Comparison of ENCODE assay signal across 2 cellular contexts in genomic region chr1:6503884-6504602, GRCh38.
TF ChIP-seq lines count a peak whose summit lies in the region.

No MANE protein-coding gene starts in this region.

TF ChIP-seq in SK-N-SH, 30 proteins besides CTCF, POLR2A, EP300 and RAD21 (continued from another document):
- TF ChIP-seq SIN3A (IDR thresholded peaks at IDR 0.05; ENCODE audit: borderline replicate concordance, low read depth, low read length) (no peak), NFIC (IDR thresholded peaks at IDR 0.05; ENCODE audit: borderline replicate concordance) (no peak), GATA2 (CRISPR knock-in tag; IDR thresholded peaks at IDR 0.05) (no peak), IRF3 (IDR thresholded peaks at IDR 0.05; ENCODE audit: low read depth, low read length) (no peak), RXRA (IDR thresholded peaks at IDR 0.05; ENCODE audit: borderline replicate concordance, low read depth) (no peak), USF1 (IDR thresholded peaks at IDR 0.05; ENCODE audit: borderline replicate concordance, low read depth) (no peak), GABPA (IDR thresholded peaks at IDR 0.05; ENCODE audit: low read depth) (no peak)
- TF ChIP-seq, protein P1, sequence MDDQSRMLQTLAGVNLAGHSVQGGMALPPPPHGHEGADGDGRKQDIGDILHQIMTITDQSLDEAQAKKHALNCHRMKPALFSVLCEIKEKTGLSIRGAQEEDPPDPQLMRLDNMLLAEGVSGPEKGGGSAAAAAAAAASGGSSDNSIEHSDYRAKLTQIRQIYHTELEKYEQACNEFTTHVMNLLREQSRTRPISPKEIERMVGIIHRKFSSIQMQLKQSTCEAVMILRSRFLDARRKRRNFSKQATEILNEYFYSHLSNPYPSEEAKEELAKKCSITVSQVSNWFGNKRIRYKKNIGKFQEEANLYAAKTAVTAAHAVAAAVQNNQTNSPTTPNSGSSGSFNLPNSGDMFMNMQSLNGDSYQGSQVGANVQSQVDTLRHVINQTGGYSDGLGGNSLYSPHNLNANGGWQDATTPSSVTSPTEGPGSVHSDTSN (IDR thresholded peaks at IDR 0.05), result no peak
- TF ChIP-seq, protein P2, sequence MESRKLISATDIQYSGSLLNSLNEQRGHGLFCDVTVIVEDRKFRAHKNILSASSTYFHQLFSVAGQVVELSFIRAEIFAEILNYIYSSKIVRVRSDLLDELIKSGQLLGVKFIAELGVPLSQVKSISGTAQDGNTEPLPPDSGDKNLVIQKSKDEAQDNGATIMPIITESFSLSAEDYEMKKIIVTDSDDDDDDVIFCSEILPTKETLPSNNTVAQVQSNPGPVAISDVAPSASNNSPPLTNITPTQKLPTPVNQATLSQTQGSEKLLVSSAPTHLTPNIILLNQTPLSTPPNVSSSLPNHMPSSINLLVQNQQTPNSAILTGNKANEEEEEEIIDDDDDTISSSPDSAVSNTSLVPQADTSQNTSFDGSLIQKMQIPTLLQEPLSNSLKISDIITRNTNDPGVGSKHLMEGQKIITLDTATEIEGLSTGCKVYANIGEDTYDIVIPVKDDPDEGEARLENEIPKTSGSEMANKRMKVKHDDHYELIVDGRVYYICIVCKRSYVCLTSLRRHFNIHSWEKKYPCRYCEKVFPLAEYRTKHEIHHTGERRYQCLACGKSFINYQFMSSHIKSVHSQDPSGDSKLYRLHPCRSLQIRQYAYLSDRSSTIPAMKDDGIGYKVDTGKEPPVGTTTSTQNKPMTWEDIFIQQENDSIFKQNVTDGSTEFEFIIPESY (IDR thresholded peaks at IDR 0.05; ENCODE audit: borderline replicate concordance, low read depth), result no peak
- TF ChIP-seq, protein P3, sequence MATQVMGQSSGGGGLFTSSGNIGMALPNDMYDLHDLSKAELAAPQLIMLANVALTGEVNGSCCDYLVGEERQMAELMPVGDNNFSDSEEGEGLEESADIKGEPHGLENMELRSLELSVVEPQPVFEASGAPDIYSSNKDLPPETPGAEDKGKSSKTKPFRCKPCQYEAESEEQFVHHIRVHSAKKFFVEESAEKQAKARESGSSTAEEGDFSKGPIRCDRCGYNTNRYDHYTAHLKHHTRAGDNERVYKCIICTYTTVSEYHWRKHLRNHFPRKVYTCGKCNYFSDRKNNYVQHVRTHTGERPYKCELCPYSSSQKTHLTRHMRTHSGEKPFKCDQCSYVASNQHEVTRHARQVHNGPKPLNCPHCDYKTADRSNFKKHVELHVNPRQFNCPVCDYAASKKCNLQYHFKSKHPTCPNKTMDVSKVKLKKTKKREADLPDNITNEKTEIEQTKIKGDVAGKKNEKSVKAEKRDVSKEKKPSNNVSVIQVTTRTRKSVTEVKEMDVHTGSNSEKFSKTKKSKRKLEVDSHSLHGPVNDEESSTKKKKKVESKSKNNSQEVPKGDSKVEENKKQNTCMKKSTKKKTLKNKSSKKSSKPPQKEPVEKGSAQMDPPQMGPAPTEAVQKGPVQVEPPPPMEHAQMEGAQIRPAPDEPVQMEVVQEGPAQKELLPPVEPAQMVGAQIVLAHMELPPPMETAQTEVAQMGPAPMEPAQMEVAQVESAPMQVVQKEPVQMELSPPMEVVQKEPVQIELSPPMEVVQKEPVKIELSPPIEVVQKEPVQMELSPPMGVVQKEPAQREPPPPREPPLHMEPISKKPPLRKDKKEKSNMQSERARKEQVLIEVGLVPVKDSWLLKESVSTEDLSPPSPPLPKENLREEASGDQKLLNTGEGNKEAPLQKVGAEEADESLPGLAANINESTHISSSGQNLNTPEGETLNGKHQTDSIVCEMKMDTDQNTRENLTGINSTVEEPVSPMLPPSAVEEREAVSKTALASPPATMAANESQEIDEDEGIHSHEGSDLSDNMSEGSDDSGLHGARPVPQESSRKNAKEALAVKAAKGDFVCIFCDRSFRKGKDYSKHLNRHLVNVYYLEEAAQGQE (IDR thresholded peaks at IDR 0.05; ENCODE audit: low read depth, low read length), result no peak

TF ChIP-seq in SK-N-SH treated with all-trans-retinoic acid at 6 μM for 48 hours, 23 proteins besides CTCF, POLR2A, EP300 and RAD21 (continued from another document):
- TF ChIP-seq CREB5 (CRISPR knock-in tag; IDR thresholded peaks at IDR 0.05; ENCODE audit: low read depth) (no peak), ZNF565 (CRISPR knock-in tag; conservative IDR thresholded peaks at IDR 0.05; ENCODE audit: low read depth) (no peak), ESRRG (CRISPR knock-in tag; IDR thresholded peaks at IDR 0.05) (no peak), CSDC2 (CRISPR knock-in tag; IDR thresholded peaks at IDR 0.05) (no peak), ZNF8 (CRISPR knock-in tag; IDR thresholded peaks at IDR 0.05) (no peak), RARB (CRISPR knock-in tag; IDR thresholded peaks at IDR 0.05) (no peak)
- TF ChIP-seq, protein P4, sequence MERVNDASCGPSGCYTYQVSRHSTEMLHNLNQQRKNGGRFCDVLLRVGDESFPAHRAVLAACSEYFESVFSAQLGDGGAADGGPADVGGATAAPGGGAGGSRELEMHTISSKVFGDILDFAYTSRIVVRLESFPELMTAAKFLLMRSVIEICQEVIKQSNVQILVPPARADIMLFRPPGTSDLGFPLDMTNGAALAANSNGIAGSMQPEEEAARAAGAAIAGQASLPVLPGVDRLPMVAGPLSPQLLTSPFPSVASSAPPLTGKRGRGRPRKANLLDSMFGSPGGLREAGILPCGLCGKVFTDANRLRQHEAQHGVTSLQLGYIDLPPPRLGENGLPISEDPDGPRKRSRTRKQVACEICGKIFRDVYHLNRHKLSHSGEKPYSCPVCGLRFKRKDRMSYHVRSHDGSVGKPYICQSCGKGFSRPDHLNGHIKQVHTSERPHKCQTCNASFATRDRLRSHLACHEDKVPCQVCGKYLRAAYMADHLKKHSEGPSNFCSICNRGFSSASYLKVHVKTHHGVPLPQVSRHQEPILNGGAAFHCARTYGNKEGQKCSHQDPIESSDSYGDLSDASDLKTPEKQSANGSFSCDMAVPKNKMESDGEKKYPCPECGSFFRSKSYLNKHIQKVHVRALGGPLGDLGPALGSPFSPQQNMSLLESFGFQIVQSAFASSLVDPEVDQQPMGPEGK (CRISPR knock-in tag; IDR thresholded peaks at IDR 0.05; ENCODE audit: borderline replicate concordance), result no peak
- TF ChIP-seq, protein P5, sequence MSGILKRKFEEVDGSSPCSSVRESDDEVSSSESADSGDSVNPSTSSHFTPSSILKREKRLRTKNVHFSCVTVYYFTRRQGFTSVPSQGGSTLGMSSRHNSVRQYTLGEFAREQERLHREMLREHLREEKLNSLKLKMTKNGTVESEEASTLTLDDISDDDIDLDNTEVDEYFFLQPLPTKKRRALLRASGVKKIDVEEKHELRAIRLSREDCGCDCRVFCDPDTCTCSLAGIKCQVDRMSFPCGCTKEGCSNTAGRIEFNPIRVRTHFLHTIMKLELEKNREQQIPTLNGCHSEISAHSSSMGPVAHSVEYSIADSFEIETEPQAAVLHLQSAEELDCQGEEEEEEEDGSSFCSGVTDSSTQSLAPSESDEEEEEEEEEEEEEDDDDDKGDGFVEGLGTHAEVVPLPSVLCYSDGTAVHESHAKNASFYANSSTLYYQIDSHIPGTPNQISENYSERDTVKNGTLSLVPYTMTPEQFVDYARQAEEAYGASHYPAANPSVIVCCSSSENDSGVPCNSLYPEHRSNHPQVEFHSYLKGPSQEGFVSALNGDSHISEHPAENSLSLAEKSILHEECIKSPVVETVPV (CRISPR knock-in tag; IDR thresholded peaks at IDR 0.05), result no peak
- TF ChIP-seq, protein P6, sequence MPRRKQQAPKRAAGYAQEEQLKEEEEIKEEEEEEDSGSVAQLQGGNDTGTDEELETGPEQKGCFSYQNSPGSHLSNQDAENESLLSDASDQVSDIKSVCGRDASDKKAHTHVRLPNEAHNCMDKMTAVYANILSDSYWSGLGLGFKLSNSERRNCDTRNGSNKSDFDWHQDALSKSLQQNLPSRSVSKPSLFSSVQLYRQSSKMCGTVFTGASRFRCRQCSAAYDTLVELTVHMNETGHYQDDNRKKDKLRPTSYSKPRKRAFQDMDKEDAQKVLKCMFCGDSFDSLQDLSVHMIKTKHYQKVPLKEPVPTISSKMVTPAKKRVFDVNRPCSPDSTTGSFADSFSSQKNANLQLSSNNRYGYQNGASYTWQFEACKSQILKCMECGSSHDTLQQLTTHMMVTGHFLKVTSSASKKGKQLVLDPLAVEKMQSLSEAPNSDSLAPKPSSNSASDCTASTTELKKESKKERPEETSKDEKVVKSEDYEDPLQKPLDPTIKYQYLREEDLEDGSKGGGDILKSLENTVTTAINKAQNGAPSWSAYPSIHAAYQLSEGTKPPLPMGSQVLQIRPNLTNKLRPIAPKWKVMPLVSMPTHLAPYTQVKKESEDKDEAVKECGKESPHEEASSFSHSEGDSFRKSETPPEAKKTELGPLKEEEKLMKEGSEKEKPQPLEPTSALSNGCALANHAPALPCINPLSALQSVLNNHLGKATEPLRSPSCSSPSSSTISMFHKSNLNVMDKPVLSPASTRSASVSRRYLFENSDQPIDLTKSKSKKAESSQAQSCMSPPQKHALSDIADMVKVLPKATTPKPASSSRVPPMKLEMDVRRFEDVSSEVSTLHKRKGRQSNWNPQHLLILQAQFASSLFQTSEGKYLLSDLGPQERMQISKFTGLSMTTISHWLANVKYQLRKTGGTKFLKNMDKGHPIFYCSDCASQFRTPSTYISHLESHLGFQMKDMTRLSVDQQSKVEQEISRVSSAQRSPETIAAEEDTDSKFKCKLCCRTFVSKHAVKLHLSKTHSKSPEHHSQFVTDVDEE (CRISPR knock-in tag; IDR thresholded peaks at IDR 0.05), result no peak
TF ChIP-seq in SK-N-SH treated with all-trans-retinoic acid at 6 μM for 48 hours: peak in this region for 0.
